ENCODE assay signal across 21 cellular contexts in the genomic region with DNA sequence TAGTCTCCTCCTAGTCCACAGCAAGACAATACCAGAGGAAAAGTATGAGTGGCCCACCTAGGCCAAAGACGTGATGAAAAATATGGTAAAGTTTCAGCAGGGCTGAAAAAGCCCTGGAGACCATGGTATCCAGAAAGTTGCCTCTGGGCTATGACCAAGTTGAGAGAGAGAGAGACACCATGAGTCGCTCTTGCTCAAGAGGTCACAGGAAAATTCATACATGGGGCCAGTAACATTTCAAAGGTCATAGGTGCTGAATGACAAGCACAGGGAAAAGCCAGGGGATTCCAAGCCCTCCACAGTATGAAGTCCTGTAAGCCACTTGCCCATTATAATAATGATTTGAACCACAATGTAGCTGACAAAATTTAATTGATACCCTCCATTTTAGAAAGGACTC.
"Had no signal": no experiment of that assay in that cellular context is flagged by ENCODE, and none has a peak within 500 bp of the region (broad histone marks: within the 10 kb centered on the region; RNA-seq: fewer than 3 reads in every experiment).

No MANE protein-coding gene starts in this region.

- H3K36me3 ChIP-seq: gastroesophageal sphincter, neural progenitor cell, ovary, right atrium auricular region, sigmoid colon, stomach, thoracic aorta had no signal

- H3K27ac ChIP-seq: coronary artery, gastroesophageal sphincter, neural progenitor cell, ovary, right atrium auricular region, sigmoid colon, skin epidermis, stomach, thoracic aorta had no signal

- H3K4me1 Mint-ChIP-seq: endodermal cell had no signal

- H3K4me2 ChIP-seq: neural progenitor cell had no signal

- H3K9ac ChIP-seq: neural progenitor cell had no signal

- H3K27ac Mint-ChIP-seq: endodermal cell, natural killer cell, neural progenitor cell had no signal

- H3K4me1 ChIP-seq: right atrium auricular region, stomach had no signal

- H2AFZ ChIP-seq: neural progenitor cell had no signal

- H3K4me3 Mint-ChIP-seq: endodermal cell, natural killer cell, neural progenitor cell had no signal

- DNase-seq: effector CD4-positive, alpha-beta T cell; endodermal cell; glutamatergic neuron; left colon; mucosa of descending colon; natural killer cell; nucleus accumbens; ovary; sigmoid colon; stimulated activated CD4-positive, alpha-beta T cell treated with anti-CD3 and anti-CD28 coated beads, Interleukin-2, amount 100 ng/mL, for 24 hours; stimulated activated naive CD4-positive, alpha-beta T cell; stomach; substantia nigra; trophoblast cell had no signal

- H3K27me3 ChIP-seq: gastroesophageal sphincter, neural progenitor cell, ovary, right atrium auricular region, sigmoid colon, stomach had no signal

- H3K4me3 ChIP-seq: coronary artery, gastroesophageal sphincter, mucosa of descending colon, neural progenitor cell, ovary, right atrium auricular region, sigmoid colon, skin epidermis, stomach, thoracic aorta had no signal

- H3K9me3 ChIP-seq: mucosa of descending colon, ovary had no signal

- ATAC-seq: esophagus mucosa, gastroesophageal sphincter, left colon, mucosa of descending colon, natural killer cell had no signal
